Comparison of ENCODE assay signal across 18 cellular contexts in the genomic region with DNA sequence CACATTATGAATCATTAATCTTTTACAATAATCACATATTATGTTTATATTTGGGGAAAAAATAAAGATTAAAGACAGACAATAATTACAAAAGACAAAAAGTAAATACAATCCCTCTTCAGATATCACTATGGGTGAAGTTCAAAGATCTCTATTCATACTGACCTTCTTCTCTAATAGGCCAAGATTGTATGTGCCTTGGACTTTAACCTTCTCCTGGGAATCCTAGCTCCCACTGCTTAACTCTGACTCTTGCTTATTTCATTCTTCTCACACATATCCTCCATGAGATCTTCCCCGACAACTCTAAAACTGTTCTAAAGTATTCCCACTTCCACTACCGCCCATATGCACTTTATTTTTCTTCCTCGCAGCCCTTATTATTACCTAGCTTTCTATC.
DNase-seq lines count a peak whose midpoint lies in the region; ATAC-seq and TF ChIP-seq lines count a peak whose summit lies in the region.
"Had no signal": no experiment of that assay in that cellular context is flagged by ENCODE, and none has a peak within 500 bp of the region (broad histone marks: within the 10 kb centered on the region; RNA-seq: fewer than 3 reads in every experiment).

No MANE protein-coding gene starts in this region.

- DNase-seq in HuH-7 (ENCODE audit: low spot score) (peak; percentile 18), chondrocyte (ENCODE audit: low spot score) (no peak), left lobe of liver (ENCODE audit: low spot score) (no peak), Right ventricle myocardium inferior (ENCODE audit: missing footprints) (no peak), HEK293T (ENCODE audit: extremely low spot score) (no peak), DMS 273 (lab: John Stamatoyannopoulos, UW; ENCODE audit: unreplicated experiment) (no peak)
- DNase-seq: AML-193; CD4-positive, alpha-beta T cell; DMS 273 treated with DMSO at 0.1 percent for 48 hours; DMS53; DND-41; EL; H9; KG1 had no signal

- H3K9me3 ChIP-seq in subcutaneous abdominal adipose tissue (ENCODE audit: control insufficient read depth in 5 of 5, low read length in 5 of 5): peaks cover 0 to 3% (median 0%) of the 10 kb centered on the region in 5 donors

- peak overlapping the region; percentile 3 for H3K27ac Mint-ChIP-seq in chondrocyte (ENCODE audit: unreplicated experiment)
- H3K27ac Mint-ChIP-seq: CD4-positive, alpha-beta T cell; H9; IgD-negative memory B cell had no signal

- POLR2A ChIA-PET in HEK293T (lab: Yijun Ruan, JAX): no interaction called here

- intact Hi-C loops in Right ventricle myocardium inferior (cut with DNase I): no loop called here

- peaks cover 0 to 12% (median 0%) of the 10 kb centered on the region in 5 donors for H3K4me1 ChIP-seq in subcutaneous abdominal adipose tissue (ENCODE audit: control insufficient read depth in 5 of 5, insufficient read depth in 5 of 5, low read length in 5 of 5)

- H3K36me3 ChIP-seq in subcutaneous abdominal adipose tissue (ENCODE audit: control insufficient read depth in 5 of 5, insufficient read depth in 5 of 5, low read length in 5 of 5): peaks cover 5 to 28% (median 10%) of the 10 kb centered on the region in 5 donors

- H3K4me3 Mint-ChIP-seq in chondrocyte (ENCODE audit: unreplicated experiment): no peak overlapping the region
- H3K4me3 Mint-ChIP-seq: CD4-positive, alpha-beta T cell; H9; IgD-negative memory B cell had no signal

- no peaks in the 10 kb centered on the region for H3K27me3 Mint-ChIP-seq in chondrocyte (ENCODE audit: low read depth)
- H3K27me3 Mint-ChIP-seq: CD4-positive, alpha-beta T cell; IgD-negative memory B cell had no signal

- H3K4me3 ChIP-seq in subcutaneous abdominal adipose tissue (ENCODE audit: low read depth in 1 of 5, low read length in 5 of 5): no peak overlapping the region
- H3K4me3 ChIP-seq: A549 had no signal

- no peaks in the 10 kb centered on the region for H3K27me3 ChIP-seq in subcutaneous abdominal adipose tissue (ENCODE audit: control insufficient read depth in 5 of 5, insufficient read depth in 4 of 5, low read length in 5 of 5)

- no peak overlapping the region for H3K9ac ChIP-seq in subcutaneous abdominal adipose tissue (ENCODE audit: low read length in 5 of 5)

- H3K27ac ChIP-seq in subcutaneous abdominal adipose tissue (ENCODE audit: low read depth, low read length): peak overlapping the region; percentile 23
- H3K27ac ChIP-seq: A549, C4-2B had no signal

- CTCF ChIA-PET in HEK293T (lab: Yijun Ruan, JAX): no interaction called here

- no peak for TF ChIP-seq CTCF in chondrocyte (IDR thresholded peaks at IDR 0.05)

- peaks cover 12% of the 10 kb centered on the region for H3K36me3 Mint-ChIP-seq in chondrocyte (ENCODE audit: low read depth)

- H3K9me3 Mint-ChIP-seq in chondrocyte (ENCODE audit: low read depth): peaks cover 2% of the 10 kb centered on the region
- H3K9me3 Mint-ChIP-seq: CD4-positive, alpha-beta T cell; H9; IgD-negative memory B cell had no signal

- ATAC-seq in left lobe of liver: peak; percentile 36
- no peak for ATAC-seq in Right ventricle myocardium inferior
- ATAC-seq: A549 had no signal

- peaks cover 36% of the 10 kb centered on the region for H3K4me1 Mint-ChIP-seq in chondrocyte (ENCODE audit: low read depth)
- H3K4me1 Mint-ChIP-seq: IgD-negative memory B cell had no signal

TF ChIP-seq in HEK293T, 16 proteins besides CTCF, POLR2A, EP300 and RAD21:
- TF ChIP-seq CTBP1 (IDR thresholded peaks at IDR 0.05; ENCODE audit: borderline replicate concordance) (no peak), TARDBP (IDR thresholded peaks at IDR 0.05) (no peak), FOXK2 (IDR thresholded peaks at IDR 0.05) (no peak), FOXM1 (IDR thresholded peaks at IDR 0.05; ENCODE audit: borderline replicate concordance) (no peak), BHLHE40 (IDR thresholded peaks at IDR 0.05; ENCODE audit: borderline replicate concordance) (no peak), HDGF (IDR thresholded peaks at IDR 0.05; ENCODE audit: borderline replicate concordance) (no peak), SUZ12 (IDR thresholded peaks at IDR 0.05) (no peak), NFRKB (IDR thresholded peaks at IDR 0.05) (no peak), SP1 (IDR thresholded peaks at IDR 0.05) (no peak), ZNF384 (IDR thresholded peaks at IDR 0.05) (no peak), LEF1 (IDR thresholded peaks at IDR 0.05; ENCODE audit: borderline replicate concordance) (no peak), FOXA1 (IDR thresholded peaks at IDR 0.05) (no peak)
- TF ChIP-seq, protein P1, sequence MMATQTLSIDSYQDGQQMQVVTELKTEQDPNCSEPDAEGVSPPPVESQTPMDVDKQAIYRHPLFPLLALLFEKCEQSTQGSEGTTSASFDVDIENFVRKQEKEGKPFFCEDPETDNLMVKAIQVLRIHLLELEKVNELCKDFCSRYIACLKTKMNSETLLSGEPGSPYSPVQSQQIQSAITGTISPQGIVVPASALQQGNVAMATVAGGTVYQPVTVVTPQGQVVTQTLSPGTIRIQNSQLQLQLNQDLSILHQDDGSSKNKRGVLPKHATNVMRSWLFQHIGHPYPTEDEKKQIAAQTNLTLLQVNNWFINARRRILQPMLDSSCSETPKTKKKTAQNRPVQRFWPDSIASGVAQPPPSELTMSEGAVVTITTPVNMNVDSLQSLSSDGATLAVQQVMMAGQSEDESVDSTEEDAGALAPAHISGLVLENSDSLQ (IDR thresholded peaks at IDR 0.05): no peak
